In the genomic region with DNA sequence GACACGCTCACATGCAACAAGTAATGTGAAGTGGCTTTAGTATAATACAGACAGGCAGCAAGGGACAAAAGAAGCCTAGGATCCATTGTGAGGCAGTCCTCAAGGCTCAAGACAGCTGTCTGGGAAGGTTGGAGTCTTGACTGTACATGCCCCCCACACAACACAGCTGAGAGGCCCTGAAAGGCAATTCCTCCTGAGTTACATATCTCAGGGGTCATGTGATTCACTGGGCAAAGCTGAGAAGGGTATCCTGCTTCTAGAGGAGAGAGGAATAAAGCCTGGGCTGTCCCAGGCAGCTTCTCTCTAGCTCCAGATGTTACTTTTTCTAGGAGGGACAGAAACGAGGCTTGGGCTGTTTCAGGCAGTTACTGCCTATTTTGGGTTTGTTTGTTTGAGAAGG, we compare ENCODE assay signal across 1 cellular context.
TF ChIP-seq lines count a peak whose summit lies in the region.

No MANE protein-coding gene starts in this region.

TF ChIP-seq in H1, 55 proteins besides CTCF, POLR2A, EP300 and RAD21:
- TF ChIP-seq RBBP5 (IDR thresholded peaks at IDR 0.05; ENCODE audit: borderline replicate concordance, low read depth, low read length) = no peak
- no peak for TF ChIP-seq SUZ12 (IDR thresholded peaks at IDR 0.05; ENCODE audit: low read length)
- TF ChIP-seq TAF1 (IDR thresholded peaks at IDR 0.05; ENCODE audit: low read depth, low read length) = no peak
- no peak for TF ChIP-seq SP4 (IDR thresholded peaks at IDR 0.05; ENCODE audit: low read length)
- no peak for TF ChIP-seq CBX8 (IDR thresholded peaks at IDR 0.05; ENCODE audit: borderline replicate concordance, low read depth, low read length)
- TF ChIP-seq FOSL1 (IDR thresholded peaks at IDR 0.05; ENCODE audit: insufficient read depth, low read depth, low read length) = no peak
- TF ChIP-seq, protein P1, sequence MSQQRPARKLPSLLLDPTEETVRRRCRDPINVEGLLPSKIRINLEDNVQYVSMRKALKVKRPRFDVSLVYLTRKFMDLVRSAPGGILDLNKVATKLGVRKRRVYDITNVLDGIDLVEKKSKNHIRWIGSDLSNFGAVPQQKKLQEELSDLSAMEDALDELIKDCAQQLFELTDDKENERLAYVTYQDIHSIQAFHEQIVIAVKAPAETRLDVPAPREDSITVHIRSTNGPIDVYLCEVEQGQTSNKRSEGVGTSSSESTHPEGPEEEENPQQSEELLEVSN (IDR thresholded peaks at IDR 0.05) = no peak
- TF ChIP-seq SP2 (IDR thresholded peaks at IDR 0.05; ENCODE audit: low read length) = no peak
- no peak for TF ChIP-seq TEAD4 (IDR thresholded peaks at IDR 0.05; ENCODE audit: low read depth, low read length)
- TF ChIP-seq SIRT6 (IDR thresholded peaks at IDR 0.05; ENCODE audit: low read length) = no peak
- no peak for TF ChIP-seq SIN3A (conservative IDR thresholded peaks at IDR 0.05 in 1 of 2, IDR thresholded peaks at IDR 0.05 in 1 of 2; ENCODE audit: low read depth in 1 of 2, low read length in 2 of 2)
- TF ChIP-seq ZNF274 (IDR thresholded peaks at IDR 0.05; ENCODE audit: borderline replicate concordance, extremely low read depth, low read length) = no peak
- TF ChIP-seq TBP (IDR thresholded peaks at IDR 0.05; ENCODE audit: low read depth, low read length) = no peak
- no peak for TF ChIP-seq GTF2F1 (IDR thresholded peaks at IDR 0.05; ENCODE audit: borderline replicate concordance, low read depth, low read length)
- TF ChIP-seq BRCA1 (IDR thresholded peaks at IDR 0.05; ENCODE audit: low read depth, low read length) = no peak
